26 cellular contexts compared by ENCODE assay signal in the genomic region with DNA sequence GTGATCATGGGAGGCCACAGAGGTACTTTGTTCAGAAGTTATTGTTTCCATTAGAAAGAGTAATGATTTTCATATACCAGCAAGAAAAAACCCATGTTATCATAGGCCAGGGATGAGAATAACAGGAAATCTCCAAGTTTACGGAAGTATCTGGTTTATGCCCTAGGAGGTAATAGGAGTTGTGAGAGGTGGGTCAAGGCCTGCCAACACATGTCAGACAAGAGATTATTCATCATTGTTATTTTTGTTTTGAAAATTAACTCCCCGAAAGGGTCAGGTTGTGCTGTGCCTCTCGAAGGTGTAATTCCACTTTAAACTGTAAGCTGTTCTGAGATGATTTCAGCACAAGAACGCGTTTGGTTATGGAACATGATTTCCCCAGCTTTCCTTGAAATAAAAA.
DNase-seq lines count a peak whose midpoint lies in the region; ATAC-seq and TF ChIP-seq lines count a peak whose summit lies in the region.
"Had no signal": no experiment of that assay in that cellular context is flagged by ENCODE, and none has a peak within 500 bp of the region (broad histone marks: within the 10 kb centered on the region; RNA-seq: fewer than 3 reads in every experiment).

No MANE protein-coding gene starts in this region.

- H3K27ac Mint-ChIP-seq in activated CD4-positive, alpha-beta T cell treated with anti-CD3 and anti-CD28 coated beads, Interleukin-2, amount 10 ng/mL, durations not matched to agents 7 days and 5 days, result no peak overlapping the region
- H3K27ac Mint-ChIP-seq: CD14-positive monocyte; CD4-positive, alpha-beta memory T cell; CD4-positive, CD25-positive, alpha-beta regulatory T cell; CD8-positive, alpha-beta memory T cell had no signal

- H3K9me3 ChIP-seq in RWPE2 (ENCODE audit: severe bottlenecking), result no peaks in the 10 kb centered on the region
- no peaks in the 10 kb centered on the region for H3K9me3 ChIP-seq in A673 (ENCODE audit: low read depth, low read length, poor library complexity, severe bottlenecking)
- H3K9me3 ChIP-seq: A549, BE2C, BLaER1 had no signal

- H3K4me1 ChIP-seq in RWPE2 (ENCODE audit: insufficient read depth, poor library complexity, severe bottlenecking) (no peaks in the 10 kb centered on the region), foreskin keratinocyte (peaks cover 5% of the 10 kb centered on the region), A673 (ENCODE audit: insufficient read depth, low read length, poor library complexity, severe bottlenecking) (no peaks in the 10 kb centered on the region)
- H3K4me1 ChIP-seq: A549, BE2C, BLaER1 had no signal

- CTCF ChIA-PET in activated CD4-positive, alpha-beta T cell treated with anti-CD3 and anti-CD28 coated beads, Interleukin-2, amount 10 ng/mL, durations not matched to agents 7 days and 5 days (lab: Charles Lee), result no interaction called here
- CTCF ChIA-PET in A673 (lab: Charles Lee), result interaction anchor here (0.6 kb wide), 1 partner anchor 584 kb away, joined by 3 read pairs; the partner anchor contains the start of gene HES2

- no peaks in the 10 kb centered on the region for H3K4me1 Mint-ChIP-seq in activated CD4-positive, alpha-beta T cell treated with anti-CD3 and anti-CD28 coated beads, Interleukin-2, amount 10 ng/mL, durations not matched to agents 7 days and 5 days
- H3K4me1 Mint-ChIP-seq: CD14-positive monocyte; CD4-positive, alpha-beta memory T cell; CD4-positive, CD25-positive, alpha-beta regulatory T cell; CD8-positive, alpha-beta memory T cell had no signal

- peaks cover 12% of the 10 kb centered on the region for H3K27me3 Mint-ChIP-seq in activated CD4-positive, alpha-beta T cell treated with anti-CD3 and anti-CD28 coated beads, Interleukin-2, amount 10 ng/mL, durations not matched to agents 7 days and 5 days

- H3K27me3 ChIP-seq in RWPE2 (ENCODE audit: insufficient read depth, poor library complexity, severe bottlenecking) (no peaks in the 10 kb centered on the region), foreskin keratinocyte (no peaks in the 10 kb centered on the region), A673 (replicated peaks; ENCODE audit: insufficient read depth, low read depth, low read length, poor library complexity) (peaks cover 73% of the 10 kb centered on the region)
- H3K27me3 ChIP-seq: BE2C, BLaER1 had no signal

- H3K4me3 ChIP-seq in RWPE2 (ENCODE audit: severe bottlenecking) (no peak overlapping the region), A673 (ENCODE audit: low read depth, low read length, poor library complexity, severe bottlenecking) (no peak overlapping the region)
- H3K4me3 ChIP-seq: A549, BLaER1, GM12878 had no signal

- ATAC-seq in RWPE2 (ENCODE audit: low read depth) (peak; percentile 31; the same call in 1 of the 3 replicates), foreskin keratinocyte (peak; percentile 24)
- ATAC-seq: A549, GM12878 had no signal

- DNase-seq in HPDE6-E6E7 (ENCODE audit: extremely low spot score), result peak; percentile 68
- no peak for DNase-seq in RWPE2 (ENCODE audit: low spot score)
- peak; percentile 26 for DNase-seq in dermis blood vessel endothelial cell
- peak; percentile 13 to 45 for DNase-seq in foreskin keratinocyte
- no peak for DNase-seq in hypothalamus (lab: John Stamatoyannopoulos, UW)
- DNase-seq in activated CD4-positive, alpha-beta T cell treated with anti-CD3 and anti-CD28 coated beads, Interleukin-2, amount 10 ng/mL, durations not matched to agents 7 days and 5 days, result no peak
- DNase-seq in UCSD-AML1 (lab: John Stamatoyannopoulos, UW; ENCODE audit: unreplicated experiment), result no peak
- no peak for DNase-seq in A673 (ENCODE audit: low spot score)
- DNase-seq: ACHN; BE2C; CD4-positive, alpha-beta memory T cell; CD4-positive, CD25-positive, alpha-beta regulatory T cell; CD8-positive, alpha-beta memory T cell; COR-L47; DMS 273 treated with DMSO at 0.1 percent for 48 hours; DMS153; DMS53; DMS79; DND-41; EL; GDM1 had no signal

- no peaks in the 10 kb centered on the region for H3K9me3 Mint-ChIP-seq in activated CD4-positive, alpha-beta T cell treated with anti-CD3 and anti-CD28 coated beads, Interleukin-2, amount 10 ng/mL, durations not matched to agents 7 days and 5 days
- H3K9me3 Mint-ChIP-seq: CD14-positive monocyte; CD4-positive, CD25-positive, alpha-beta regulatory T cell; CD8-positive, alpha-beta memory T cell had no signal

- no peak overlapping the region for H3K4me3 Mint-ChIP-seq in activated CD4-positive, alpha-beta T cell treated with anti-CD3 and anti-CD28 coated beads, Interleukin-2, amount 10 ng/mL, durations not matched to agents 7 days and 5 days
- H3K4me3 Mint-ChIP-seq: CD14-positive monocyte; CD4-positive, alpha-beta memory T cell; CD4-positive, CD25-positive, alpha-beta regulatory T cell; CD8-positive, alpha-beta memory T cell had no signal

- POLR2A ChIA-PET in activated CD4-positive, alpha-beta T cell treated with anti-CD3 and anti-CD28 coated beads, Interleukin-2, amount 10 ng/mL, durations not matched to agents 7 days and 5 days (lab: Charles Lee), result no interaction called here
- POLR2A ChIA-PET in A673 (lab: Charles Lee; ENCODE audit: low non-redundant PET), result interaction anchor here (0.5 kb wide), 1 partner anchor 20 kb away, joined by 8 read pairs; no protein-coding TSS in a partner anchor

- intact Hi-C loops in A673 (cut with micrococcal nuclease; ENCODE audit: unreplicated experiment), result no loop called here

- H3K36me3 Mint-ChIP-seq in activated CD4-positive, alpha-beta T cell treated with anti-CD3 and anti-CD28 coated beads, Interleukin-2, amount 10 ng/mL, durations not matched to agents 7 days and 5 days (ENCODE audit: low read depth), result no peaks in the 10 kb centered on the region
- H3K36me3 Mint-ChIP-seq: CD14-positive monocyte; CD4-positive, alpha-beta memory T cell; CD4-positive, CD25-positive, alpha-beta regulatory T cell; CD8-positive, alpha-beta memory T cell had no signal

- H3K36me3 ChIP-seq in RWPE2 (ENCODE audit: low read depth) (no peaks in the 10 kb centered on the region), A673 (ENCODE audit: insufficient read depth, low read length, poor library complexity, severe bottlenecking) (no peaks in the 10 kb centered on the region)
- H3K36me3 ChIP-seq: BE2C, BLaER1 had no signal

- no TSS peak for BruUV-seq in A673 (replicated peaks; lab: Mats Ljungman, UMichigan)

- H3K27ac ChIP-seq in RWPE2 (ENCODE audit: poor library complexity, severe bottlenecking) (no peak overlapping the region), foreskin keratinocyte (no peak overlapping the region), A673 (ENCODE audit: low read depth, low read length, poor library complexity, severe bottlenecking) (no peak overlapping the region)
- H3K27ac ChIP-seq: 22Rv1, A549, BLaER1 had no signal

- TF ChIP-seq CTCF in RWPE2 (IDR thresholded peaks at IDR 0.05; ENCODE audit: poor library complexity, severe bottlenecking) (no peak), foreskin keratinocyte (conservative IDR thresholded peaks at IDR 0.05) (no peak), A673 (conservative IDR thresholded peaks at IDR 0.05; ENCODE audit: low read depth, low read length) (no peak)

Comparison
In these comparisons a context has a peak if more than half of its experiments do, and no peak if none do; other contexts are left out.
1. DNase-seq: peak in HPDE6-E6E7 (single experiment), dermis blood vessel endothelial cell (single experiment) and foreskin keratinocyte (2 of 2); none in RWPE2 (single experiment), hypothalamus (0 of 51), activated CD4-positive, alpha-beta T cell treated with anti-CD3 and anti-CD28 coated beads, Interleukin-2, amount 10 ng/mL, durations not matched to agents 7 days and 5 days (single experiment), UCSD-AML1 (single experiment) and A673 (single experiment).